In the genomic region with DNA sequence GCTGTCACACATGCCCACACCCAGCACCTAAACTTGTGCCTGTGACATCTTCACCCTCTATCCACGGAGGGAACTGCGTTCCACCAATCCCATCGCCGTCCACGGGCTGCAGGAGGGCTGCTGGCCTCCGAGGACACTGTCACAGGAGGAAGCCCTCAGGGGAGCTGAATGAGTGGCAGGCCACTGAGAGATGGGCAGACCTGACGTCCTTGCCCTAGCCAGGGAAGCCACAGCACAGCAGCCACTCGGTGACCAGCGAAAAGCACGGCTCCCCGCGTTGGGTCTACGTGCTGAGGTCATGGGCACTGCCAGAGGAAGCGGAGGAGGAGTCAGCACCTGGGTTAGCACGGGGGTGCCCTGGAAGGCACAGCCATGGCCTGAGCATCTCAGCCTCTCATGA, we compare ENCODE assay signal across 20 cellular contexts. TPM values are rescaled to one million over a fixed set of nuclear protein-coding genes. Genes with fewer than 3 reads are reported as not detected.
"Had no signal": no experiment of that assay in that cellular context is flagged by ENCODE, and none has a peak within 500 bp of the region (broad histone marks: within the 10 kb centered on the region; RNA-seq: fewer than 3 reads in every experiment).

No MANE protein-coding gene starts in this region.

- H3K27ac ChIP-seq: ascending aorta, breast epithelium, neutrophil, parathyroid adenoma, SJCRH30 had no signal

- H3K4me3 ChIP-seq: ascending aorta, breast epithelium, gastroesophageal sphincter, mucosa of descending colon, SJCRH30 had no signal

- DNase-seq: activated CD4-positive, alpha-beta T cell treated with anti-CD3 and anti-CD28 coated beads, Interleukin-2, amount 10 ng/mL, durations not matched to agents 7 days and 5 days; activated naive CD8-positive, alpha-beta T cell treated with anti-CD3 and anti-CD28 coated beads, Interleukin-2, amount 50 U/mL, for 24 hours; activated T-cell treated with anti-CD3 and anti-CD28 coated beads for 4 hours; left colon; mucosa of descending colon; naive thymus-derived CD4-positive, alpha-beta T cell; retina; SJCRH30; stimulated activated CD4-positive, alpha-beta T cell treated with anti-CD3 and anti-CD28 coated beads, Interleukin-4, amount 100 ng/mL, for 24 hours; stimulated activated naive CD8-positive, alpha-beta T cell treated with anti-CD3 and anti-CD28 coated beads, Interleukin-15, Interleukin-2, amounts not matched to agents 100 U/mL and 50 U/mL, for 24 hours; T-helper 17 cell had no signal

- H3K36me3 ChIP-seq: breast epithelium, neutrophil, SJCRH30 had no signal

- H3K27me3 ChIP-seq: ascending aorta, breast epithelium, gastroesophageal sphincter, neutrophil had no signal

- H3K9me3 Mint-ChIP-seq: activated CD4-positive, alpha-beta T cell treated with anti-CD3 and anti-CD28 coated beads, Interleukin-2, amount 10 ng/mL, durations not matched to agents 7 days and 5 days; activated naive CD8-positive, alpha-beta T cell treated with anti-CD3 and anti-CD28 coated beads, Interleukin-2, amount 50 U/mL, for 24 hours; naive thymus-derived CD4-positive, alpha-beta T cell; type B pancreatic cell; WTC11 had no signal

- H3K36me3 Mint-ChIP-seq: type B pancreatic cell had no signal

- H2AFZ ChIP-seq: parathyroid adenoma had no signal

- H3K9ac ChIP-seq: parathyroid adenoma had no signal

- H3K4me1 ChIP-seq: ascending aorta, breast epithelium, gastroesophageal sphincter, parathyroid adenoma, SJCRH30 had no signal

- H3K27me3 Mint-ChIP-seq: activated CD4-positive, alpha-beta T cell treated with anti-CD3 and anti-CD28 coated beads, Interleukin-2, amount 10 ng/mL, durations not matched to agents 7 days and 5 days; activated naive CD8-positive, alpha-beta T cell treated with anti-CD3 and anti-CD28 coated beads, Interleukin-2, amount 50 U/mL, for 24 hours; naive thymus-derived CD4-positive, alpha-beta T cell; T-helper 17 cell; type B pancreatic cell had no signal

- H3K79me2 ChIP-seq: parathyroid adenoma had no signal

- H3K4me1 Mint-ChIP-seq: activated CD4-positive, alpha-beta T cell treated with anti-CD3 and anti-CD28 coated beads, Interleukin-2, amount 10 ng/mL, durations not matched to agents 7 days and 5 days; activated naive CD8-positive, alpha-beta T cell treated with anti-CD3 and anti-CD28 coated beads, Interleukin-2, amount 50 U/mL, for 24 hours; WTC11 had no signal

- H3K27ac Mint-ChIP-seq: activated CD4-positive, alpha-beta T cell treated with anti-CD3 and anti-CD28 coated beads, Interleukin-2, amount 10 ng/mL, durations not matched to agents 7 days and 5 days; activated naive CD8-positive, alpha-beta T cell treated with anti-CD3 and anti-CD28 coated beads, Interleukin-2, amount 50 U/mL, for 24 hours; T-helper 17 cell; type B pancreatic cell; WTC11 had no signal

- ATAC-seq: activated naive CD8-positive, alpha-beta T cell treated with anti-CD3 and anti-CD28 coated beads, Interleukin-2, amount 50 U/mL, for 24 hours; gastroesophageal sphincter; left colon; mucosa of descending colon; naive thymus-derived CD4-positive, alpha-beta T cell; stimulated activated naive CD8-positive, alpha-beta T cell treated with anti-CD3 and anti-CD28 coated beads, Interleukin-15, Interleukin-2, amounts not matched to agents 100 U/mL and 50 U/mL, for 24 hours; T-helper 17 cell; WTC11 had no signal

- H3K9me3 ChIP-seq: ascending aorta, breast epithelium, gastroesophageal sphincter, mucosa of descending colon, neutrophil, SJCRH30 had no signal

- H3K4me3 Mint-ChIP-seq: activated CD4-positive, alpha-beta T cell treated with anti-CD3 and anti-CD28 coated beads, Interleukin-2, amount 10 ng/mL, durations not matched to agents 7 days and 5 days; activated naive CD8-positive, alpha-beta T cell treated with anti-CD3 and anti-CD28 coated beads, Interleukin-2, amount 50 U/mL, for 24 hours; naive thymus-derived CD4-positive, alpha-beta T cell; T-helper 17 cell; type B pancreatic cell; WTC11 had no signal

RNA-seq across cellular contexts. Expression of gene IGSF9B, which starts 50.5 kb away (rescaled TPM):
- total RNA-seq: dermis microvascular lymphatic vessel endothelial cell, lung microvascular endothelial cell, SJCRH30 had no signal
